ENCODE assay signal across 1 cellular context in genomic region chr1:177945943-177946650, GRCh38.
TF ChIP-seq lines count a peak whose summit lies in the region.

No MANE protein-coding gene starts in this region.

TF ChIP-seq in HEK293, 187 proteins besides CTCF, POLR2A, EP300 and RAD21 (continued from another document):
- TF ChIP-seq ZNF18 (tag by site-specific recombination; IDR thresholded peaks at IDR 0.05) (no peak), ELK4 (IDR thresholded peaks at IDR 0.05; ENCODE audit: borderline replicate concordance, low read depth, low read length) (no peak), ZSCAN30 (tag by site-specific recombination; IDR thresholded peaks at IDR 0.05) (no peak), SCRT1 (tag by site-specific recombination; IDR thresholded peaks at IDR 0.05; ENCODE audit: borderline replicate concordance) (peak; percentile 81), ZNF501 (tag by site-specific recombination; IDR thresholded peaks at IDR 0.05) (no peak), SCRT2 (tag by site-specific recombination; IDR thresholded peaks at IDR 0.05) (peak; percentile 74; the same call in 1 of the 2 replicates), ZNF544 (tag by site-specific recombination; IDR thresholded peaks at IDR 0.05) (no peak), ZFP69B (tag by site-specific recombination; IDR thresholded peaks at IDR 0.05) (peak; percentile 68), ZNF707 (tag by site-specific recombination; IDR thresholded peaks at IDR 0.05) (no peak), ZNF280C (tag by site-specific recombination; IDR thresholded peaks at IDR 0.05) (no peak), ZNF692 (tag by site-specific recombination; IDR thresholded peaks at IDR 0.05) (0 out of 2 replicates have a peak, but pooled peaks have one; percentile 60), ZNF394 (tag by site-specific recombination; IDR thresholded peaks at IDR 0.05; ENCODE audit: borderline replicate concordance) (no peak), ZSCAN18 (tag by site-specific recombination; IDR thresholded peaks at IDR 0.05) (no peak), ZFP37 (tag by site-specific recombination; IDR thresholded peaks at IDR 0.05) (no peak), ZNF398 (tag by site-specific recombination; IDR thresholded peaks at IDR 0.05) (no peak), EGR2 (tag by site-specific recombination; IDR thresholded peaks at IDR 0.05; ENCODE audit: low read depth) (peak; percentile 83), KLF1 (tag by site-specific recombination; IDR thresholded peaks at IDR 0.05) (no peak), ZNF624 (tag by site-specific recombination; IDR thresholded peaks at IDR 0.05) (no peak), ZNF214 (tag by site-specific recombination; IDR thresholded peaks at IDR 0.05; ENCODE audit: borderline replicate concordance) (no peak)
TF ChIP-seq in HEK293: peak in this region for 9.
